ENCODE assay signal across 1 cellular context in genomic region chr10:50234486-50234885, GRCh38.
TF ChIP-seq lines count a peak whose summit lies in the region.

No MANE protein-coding gene starts in this region.

TF ChIP-seq in HepG2, 621 proteins besides CTCF, POLR2A, EP300 and RAD21 (continued from another document and continues in another):
- peak; percentile 83 for TF ChIP-seq SAP130 (CRISPR knock-in tag; IDR thresholded peaks at IDR 0.05; ENCODE audit: low read depth)
- TF ChIP-seq RCOR2 (CRISPR knock-in tag; IDR thresholded peaks at IDR 0.05), result 0 out of 2 replicates have a peak, but pooled peaks have one; percentile 63
- TF ChIP-seq ZNF782 (CRISPR knock-in tag; IDR thresholded peaks at IDR 0.05; ENCODE audit: borderline replicate concordance), result no peak
- TF ChIP-seq SETDB1 (CRISPR knock-in tag; IDR thresholded peaks at IDR 0.05; ENCODE audit: borderline replicate concordance), result no peak
- no peak for TF ChIP-seq ZNF205 (CRISPR knock-in tag; IDR thresholded peaks at IDR 0.05)
- TF ChIP-seq ZNF367 (CRISPR knock-in tag; IDR thresholded peaks at IDR 0.05; ENCODE audit: borderline replicate concordance), result no peak
- TF ChIP-seq KDM1A (CRISPR knock-in tag; IDR thresholded peaks at IDR 0.05), result no peak
- no peak; the same call in 1 of the 2 replicates for TF ChIP-seq JUNB (CRISPR knock-in tag; IDR thresholded peaks at IDR 0.05; ENCODE audit: borderline replicate concordance)
- TF ChIP-seq ZNF225 (CRISPR knock-in tag; IDR thresholded peaks at IDR 0.05), result no peak
- TF ChIP-seq LRRFIP1 (CRISPR knock-in tag; conservative IDR thresholded peaks at IDR 0.05), result no peak
- TF ChIP-seq ARNT2 (CRISPR knock-in tag; IDR thresholded peaks at IDR 0.05; ENCODE audit: low read depth), result 0 out of 2 replicates have a peak, but pooled peaks have one; percentile 66
- TF ChIP-seq, protein P1, sequence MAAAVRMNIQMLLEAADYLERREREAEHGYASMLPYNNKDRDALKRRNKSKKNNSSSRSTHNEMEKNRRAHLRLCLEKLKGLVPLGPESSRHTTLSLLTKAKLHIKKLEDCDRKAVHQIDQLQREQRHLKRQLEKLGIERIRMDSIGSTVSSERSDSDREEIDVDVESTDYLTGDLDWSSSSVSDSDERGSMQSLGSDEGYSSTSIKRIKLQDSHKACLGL (CRISPR knock-in tag; IDR thresholded peaks at IDR 0.05), result no peak
- TF ChIP-seq SMAD9 (CRISPR knock-in tag; IDR thresholded peaks at IDR 0.05), result no peak
- no peak for TF ChIP-seq XBP1 (CRISPR knock-in tag; IDR thresholded peaks at IDR 0.05)
- TF ChIP-seq, protein P2, sequence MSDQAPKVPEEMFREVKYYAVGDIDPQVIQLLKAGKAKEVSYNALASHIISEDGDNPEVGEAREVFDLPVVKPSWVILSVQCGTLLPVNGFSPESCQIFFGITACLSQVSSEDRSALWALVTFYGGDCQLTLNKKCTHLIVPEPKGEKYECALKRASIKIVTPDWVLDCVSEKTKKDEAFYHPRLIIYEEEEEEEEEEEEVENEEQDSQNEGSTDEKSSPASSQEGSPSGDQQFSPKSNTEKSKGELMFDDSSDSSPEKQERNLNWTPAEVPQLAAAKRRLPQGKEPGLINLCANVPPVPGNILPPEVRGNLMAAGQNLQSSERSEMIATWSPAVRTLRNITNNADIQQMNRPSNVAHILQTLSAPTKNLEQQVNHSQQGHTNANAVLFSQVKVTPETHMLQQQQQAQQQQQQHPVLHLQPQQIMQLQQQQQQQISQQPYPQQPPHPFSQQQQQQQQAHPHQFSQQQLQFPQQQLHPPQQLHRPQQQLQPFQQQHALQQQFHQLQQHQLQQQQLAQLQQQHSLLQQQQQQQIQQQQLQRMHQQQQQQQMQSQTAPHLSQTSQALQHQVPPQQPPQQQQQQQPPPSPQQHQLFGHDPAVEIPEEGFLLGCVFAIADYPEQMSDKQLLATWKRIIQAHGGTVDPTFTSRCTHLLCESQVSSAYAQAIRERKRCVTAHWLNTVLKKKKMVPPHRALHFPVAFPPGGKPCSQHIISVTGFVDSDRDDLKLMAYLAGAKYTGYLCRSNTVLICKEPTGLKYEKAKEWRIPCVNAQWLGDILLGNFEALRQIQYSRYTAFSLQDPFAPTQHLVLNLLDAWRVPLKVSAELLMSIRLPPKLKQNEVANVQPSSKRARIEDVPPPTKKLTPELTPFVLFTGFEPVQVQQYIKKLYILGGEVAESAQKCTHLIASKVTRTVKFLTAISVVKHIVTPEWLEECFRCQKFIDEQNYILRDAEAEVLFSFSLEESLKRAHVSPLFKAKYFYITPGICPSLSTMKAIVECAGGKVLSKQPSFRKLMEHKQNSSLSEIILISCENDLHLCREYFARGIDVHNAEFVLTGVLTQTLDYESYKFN (CRISPR knock-in tag; conservative IDR thresholded peaks at IDR 0.05), result peak; percentile 96
- TF ChIP-seq ZBTB2 (CRISPR knock-in tag; IDR thresholded peaks at IDR 0.05; ENCODE audit: low read depth), result no peak
- TF ChIP-seq ELK4 (CRISPR knock-in tag; IDR thresholded peaks at IDR 0.05; ENCODE audit: borderline replicate concordance), result no peak
- TF ChIP-seq ZNF317 (CRISPR knock-in tag; IDR thresholded peaks at IDR 0.05), result peak; percentile 49; the same call in 1 of the 2 replicates
- no peak for TF ChIP-seq ZNF501 (CRISPR knock-in tag; IDR thresholded peaks at IDR 0.05)
- TF ChIP-seq HINFP (CRISPR knock-in tag; IDR thresholded peaks at IDR 0.05; ENCODE audit: low read depth), result no peak; the same call in 1 of the 2 replicates
- peak; percentile 88; the same call in 1 of the 2 replicates for TF ChIP-seq PPARG (CRISPR knock-in tag; conservative IDR thresholded peaks at IDR 0.05)
- peak; percentile 29; the same call in 1 of the 2 replicates for TF ChIP-seq JUND (CRISPR knock-in tag; IDR thresholded peaks at IDR 0.05)
- no peak for TF ChIP-seq SP4 (CRISPR knock-in tag; IDR thresholded peaks at IDR 0.05)
- peak; percentile 85 for TF ChIP-seq ZNF331 (CRISPR knock-in tag; IDR thresholded peaks at IDR 0.05)
- TF ChIP-seq KLF12 (CRISPR knock-in tag; IDR thresholded peaks at IDR 0.05; ENCODE audit: borderline replicate concordance), result no peak
- no peak for TF ChIP-seq POLR2AphosphoS2 (IDR thresholded peaks at IDR 0.05; ENCODE audit: low read depth, low read length)
- TF ChIP-seq ZNF280B (CRISPR knock-in tag; IDR thresholded peaks at IDR 0.05; ENCODE audit: borderline replicate concordance), result no peak
- TF ChIP-seq, protein P3, sequence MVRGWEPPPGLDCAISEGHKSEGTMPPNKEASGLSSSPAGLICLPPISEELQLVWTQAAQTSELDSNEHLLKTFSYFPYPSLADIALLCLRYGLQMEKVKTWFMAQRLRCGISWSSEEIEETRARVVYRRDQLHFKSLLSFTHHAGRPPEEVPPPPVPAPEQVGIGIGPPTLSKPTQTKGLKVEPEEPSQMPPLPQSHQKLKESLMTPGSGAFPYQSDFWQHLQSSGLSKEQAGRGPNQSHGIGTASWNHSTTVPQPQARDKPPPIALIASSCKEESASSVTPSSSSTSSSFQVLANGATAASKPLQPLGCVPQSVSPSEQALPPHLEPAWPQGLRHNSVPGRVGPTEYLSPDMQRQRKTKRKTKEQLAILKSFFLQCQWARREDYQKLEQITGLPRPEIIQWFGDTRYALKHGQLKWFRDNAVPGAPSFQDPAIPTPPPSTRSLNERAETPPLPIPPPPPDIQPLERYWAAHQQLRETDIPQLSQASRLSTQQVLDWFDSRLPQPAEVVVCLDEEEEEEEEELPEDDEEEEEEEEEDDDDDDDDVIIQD (CRISPR knock-in tag; IDR thresholded peaks at IDR 0.05; ENCODE audit: low read depth), result peak; percentile 84
- TF ChIP-seq ZNF160 (CRISPR knock-in tag; IDR thresholded peaks at IDR 0.05), result no peak
- TF ChIP-seq ZNF414 (CRISPR knock-in tag; IDR thresholded peaks at IDR 0.05), result no peak
- TF ChIP-seq, protein P4, sequence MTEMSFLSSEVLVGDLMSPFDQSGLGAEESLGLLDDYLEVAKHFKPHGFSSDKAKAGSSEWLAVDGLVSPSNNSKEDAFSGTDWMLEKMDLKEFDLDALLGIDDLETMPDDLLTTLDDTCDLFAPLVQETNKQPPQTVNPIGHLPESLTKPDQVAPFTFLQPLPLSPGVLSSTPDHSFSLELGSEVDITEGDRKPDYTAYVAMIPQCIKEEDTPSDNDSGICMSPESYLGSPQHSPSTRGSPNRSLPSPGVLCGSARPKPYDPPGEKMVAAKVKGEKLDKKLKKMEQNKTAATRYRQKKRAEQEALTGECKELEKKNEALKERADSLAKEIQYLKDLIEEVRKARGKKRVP (CRISPR knock-in tag; IDR thresholded peaks at IDR 0.05), result peak in 1 of 2 experiments; percentile 75; a peak in 1 of 4 replicates
- TF ChIP-seq EEA1 (CRISPR knock-in tag; IDR thresholded peaks at IDR 0.05; ENCODE audit: borderline replicate concordance), result no peak
- TF ChIP-seq GATA4 (IDR thresholded peaks at IDR 0.05; ENCODE audit: borderline replicate concordance, low read depth), result peak; percentile 100
- TF ChIP-seq, protein P5, sequence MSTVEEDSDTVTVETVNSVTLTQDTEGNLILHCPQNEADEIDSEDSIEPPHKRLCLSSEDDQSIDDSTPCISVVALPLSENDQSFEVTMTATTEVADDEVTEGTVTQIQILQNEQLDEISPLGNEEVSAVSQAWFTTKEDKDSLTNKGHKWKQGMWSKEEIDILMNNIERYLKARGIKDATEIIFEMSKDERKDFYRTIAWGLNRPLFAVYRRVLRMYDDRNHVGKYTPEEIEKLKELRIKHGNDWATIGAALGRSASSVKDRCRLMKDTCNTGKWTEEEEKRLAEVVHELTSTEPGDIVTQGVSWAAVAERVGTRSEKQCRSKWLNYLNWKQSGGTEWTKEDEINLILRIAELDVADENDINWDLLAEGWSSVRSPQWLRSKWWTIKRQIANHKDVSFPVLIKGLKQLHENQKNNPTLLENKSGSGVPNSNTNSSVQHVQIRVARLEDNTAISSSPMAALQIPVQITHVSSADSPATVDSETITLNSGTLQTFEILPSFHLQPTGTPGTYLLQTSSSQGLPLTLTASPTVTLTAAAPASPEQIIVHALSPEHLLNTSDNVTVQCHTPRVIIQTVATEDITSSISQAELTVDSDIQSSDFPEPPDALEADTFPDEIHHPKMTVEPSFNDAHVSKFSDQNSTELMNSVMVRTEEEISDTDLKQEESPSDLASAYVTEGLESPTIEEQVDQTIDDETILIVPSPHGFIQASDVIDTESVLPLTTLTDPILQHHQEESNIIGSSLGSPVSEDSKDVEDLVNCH (CRISPR knock-in tag; IDR thresholded peaks at IDR 0.05), result no peak
- no peak for TF ChIP-seq ZIK1 (CRISPR knock-in tag; IDR thresholded peaks at IDR 0.05; ENCODE audit: borderline replicate concordance, low read depth)
- peak; percentile 74 for TF ChIP-seq HNF4A (CRISPR knock-in tag; IDR thresholded peaks at IDR 0.05)
- TF ChIP-seq, protein P6, sequence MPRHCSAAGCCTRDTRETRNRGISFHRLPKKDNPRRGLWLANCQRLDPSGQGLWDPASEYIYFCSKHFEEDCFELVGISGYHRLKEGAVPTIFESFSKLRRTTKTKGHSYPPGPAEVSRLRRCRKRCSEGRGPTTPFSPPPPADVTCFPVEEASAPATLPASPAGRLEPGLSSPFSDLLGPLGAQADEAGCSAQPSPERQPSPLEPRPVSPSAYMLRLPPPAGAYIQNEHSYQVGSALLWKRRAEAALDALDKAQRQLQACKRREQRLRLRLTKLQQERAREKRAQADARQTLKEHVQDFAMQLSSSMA (CRISPR knock-in tag; IDR thresholded peaks at IDR 0.05), result no peak
- TF ChIP-seq TFDP1 (CRISPR knock-in tag; IDR thresholded peaks at IDR 0.05; ENCODE audit: borderline replicate concordance), result no peak
- no peak for TF ChIP-seq RFX3 (CRISPR knock-in tag; IDR thresholded peaks at IDR 0.05)
- no peak for TF ChIP-seq RELA (CRISPR knock-in tag; IDR thresholded peaks at IDR 0.05)
- TF ChIP-seq MAFF (IDR thresholded peaks at IDR 0.05; ENCODE audit: low read depth, low read length), result no peak
- TF ChIP-seq ZNF777 (CRISPR knock-in tag; IDR thresholded peaks at IDR 0.05), result no peak
